In genomic region chr5:74684900-74685851, GRCh38 we compare ENCODE assay signal across 8 cellular contexts. TPM values are rescaled to one million over a fixed set of nuclear protein-coding genes. Genes with fewer than 3 reads are reported as not detected.
DNase-seq lines count a peak whose midpoint lies in the region; ATAC-seq, FAIRE-seq and TF ChIP-seq lines count a peak whose summit lies in the region.

Gene HEXB, plus strand, starts transcription at chr5:74685233. Its CDS starts 28 bp downstream, at chr5:74685261.

- FAIRE-seq in H1 (lab: Jason Lieb, UNC), result no peak

- H3K27me3 ChIP-seq in CD4-positive, CD25-positive, alpha-beta regulatory T cell (ENCODE audit: control insufficient read depth, insufficient read depth, low read length), result peaks cover 2% of the 10 kb centered on the region
- H3K27me3 ChIP-seq in H1 (replicated peaks in 1 of 4; ENCODE audit: control insufficient read depth in 3 of 4, extremely low read depth in 1 of 4, insufficient read depth in 3 of 4, low read length in 3 of 4), result peaks cover 0 to 2% (median 0%) of the 10 kb centered on the region in 4 experiments; a peak in 1 of 7 replicates
- no peaks in the 10 kb centered on the region for H3K27me3 ChIP-seq in mesenchymal stem cell (ENCODE audit: control insufficient read depth in 1 of 2, insufficient read depth in 1 of 2, low read length in 2 of 2)

- no peaks in the 10 kb centered on the region for H3K9me3 Mint-ChIP-seq in CD4-positive, CD25-positive, alpha-beta regulatory T cell

- peak within 1 kb of the TSS; percentile 83 to 87 (median 87) for H3K27ac Mint-ChIP-seq in CD4-positive, CD25-positive, alpha-beta regulatory T cell

- peak; percentile 90 to 94 for ATAC-seq in CD4-positive, CD25-positive, alpha-beta regulatory T cell (ENCODE audit: low read depth in 2 of 2)
- peak; percentile 50 for ATAC-seq in HG03378 (IDR thresholded peaks at IDR 0.05; ENCODE audit: unreplicated experiment)

- peak in 2 of 3 experiments; percentile 8 to 24; a peak in 2 of 4 replicates for TF ChIP-seq CTCF in H1 (IDR thresholded peaks at IDR 0.05; ENCODE audit: control extremely low read depth in 1 of 3, insufficient read depth in 1 of 3, low read depth in 1 of 3, low read length in 3 of 3)

- no peak within 1 kb of the TSS for H2BK20ac ChIP-seq in H1 (ENCODE audit: low read length)

- 13% methylated on average over 51 of the region's 78 CpGs; no CpG with 5 or more reads in 1 of the 2 experiments for WGBS in H1 (ENCODE audit: extremely low coverage in 1 of 2, insufficient coverage in 1 of 2, insufficient read length in 1 of 2, insufficient replicate concordance in 2 of 2, low coverage in 1 of 2, low lambda C conversion rate in 2 of 2, missing lambda C conversion rate in 1 of 2), 2 experiments
- 14% methylated on average over 42 of the region's 78 CpGs for WGBS in mesenchymal stem cell

- H2BK5ac ChIP-seq in H1 (ENCODE audit: low read depth, low read length), result peak within 1 kb of the TSS; percentile 80; the same call in 1 of the 2 replicates
- peak within 1 kb of the TSS; percentile 89 for H2BK5ac ChIP-seq in mesenchymal stem cell (ENCODE audit: low read depth, low read length, poor library complexity, severe bottlenecking)

- H2AFZ ChIP-seq in H1 (ENCODE audit: low read length), result peak within 1 kb of the TSS; percentile 72; the same call in 1 of the 2 replicates
- peak within 1 kb of the TSS; percentile 97 for H2AFZ ChIP-seq in mesenchymal stem cell (ENCODE audit: low read depth, low read length)

- TF ChIP-seq EP300 in H1 (IDR thresholded peaks at IDR 0.05; ENCODE audit: borderline replicate concordance in 1 of 2, low read depth in 2 of 2, low read length in 2 of 2), result no peak

- H3K23ac ChIP-seq in H1 (ENCODE audit: insufficient read length), result no peak within 1 kb of the TSS
- H3K23ac ChIP-seq in mesenchymal stem cell (ENCODE audit: low read length in 2 of 2), result peak within 1 kb of the TSS; percentile 96 to 99

- TF ChIP-seq RAD21 in H1 (IDR thresholded peaks at IDR 0.05 in 1 of 2, conservative IDR thresholded peaks at IDR 0.05 in 1 of 2; ENCODE audit: low read depth in 2 of 2, low read length in 2 of 2), result peak; percentile 12 to 14; a peak in 2 of 4 replicates

- peak within 1 kb of the TSS; percentile 84 to 95 (median 89) for H3K4me3 Mint-ChIP-seq in CD4-positive, CD25-positive, alpha-beta regulatory T cell

- peak within 1 kb of the TSS; percentile 78 to 94 for H3K4me2 ChIP-seq in H1 (ENCODE audit: insufficient read depth in 1 of 2, low read depth in 2 of 2, low read length in 2 of 2)
- peak within 1 kb of the TSS; percentile 99 for H3K4me2 ChIP-seq in mesenchymal stem cell (ENCODE audit: low read length, poor library complexity, severe bottlenecking)

- CTCF ChIA-PET in H1 (lab: Charles Lee; ENCODE audit: partially characterized antibody), result interaction anchor here (1.0 to 1.2 kb wide), 3 partner anchors 9 to 771 kb away, joined by 3 to 5 read pairs (median 4); no protein-coding TSS in a partner anchor

- peaks cover 10% of the 10 kb centered on the region for H3K36me3 ChIP-seq in CD4-positive, CD25-positive, alpha-beta regulatory T cell (ENCODE audit: control insufficient read depth, insufficient read depth, low read length)
- H3K36me3 ChIP-seq in H1 (ENCODE audit: control insufficient read depth in 2 of 4, insufficient read depth in 4 of 4, low read length in 3 of 4), result peaks cover 0 to 10% (median 0%) of the 10 kb centered on the region in 4 experiments; a peak in 1 of 8 replicates
- H3K36me3 ChIP-seq in mesenchymal stem cell (ENCODE audit: control insufficient read depth in 1 of 2, insufficient read depth in 2 of 2, low read depth in 1 of 2, low read length in 2 of 2), result peaks cover under 1 to 11% of the 10 kb centered on the region in 2 experiments

- TF ChIP-seq POLR2A in GM19193 (IDR thresholded peaks at IDR 0.05; ENCODE audit: extremely low read depth, insufficient read depth, insufficient read length) (peak; percentile 77), H1 (IDR thresholded peaks at IDR 0.05; ENCODE audit: control extremely low read depth in 1 of 2, low read depth in 2 of 2, low read length in 2 of 2) (peak in 1 of 2 experiments; percentile 90; a peak in 2 of 3 replicates)

- no peak within 1 kb of the TSS for H2BK12ac ChIP-seq in H1 (ENCODE audit: low read depth, low read length)
- peak within 1 kb of the TSS; percentile 80 to 99 for H2BK12ac ChIP-seq in mesenchymal stem cell (ENCODE audit: low read length in 2 of 2)

- H3K56ac ChIP-seq in H1 (replicated peaks; ENCODE audit: insufficient read length, low read depth, low read length), result peak within 1 kb of the TSS; percentile 73

- POLR2A ChIA-PET in H1 (lab: Charles Lee; ENCODE audit: partially characterized antibody), result interaction anchor here (0.6 to 1.5 kb wide), 9 partner anchors 9 to 371 kb away, joined by 3 to 6 read pairs (median 3); partner anchors contain the start of gene ENC1

- H3K4ac ChIP-seq in H1 (replicated peaks; ENCODE audit: insufficient read length, low read depth, low read length), result peak within 1 kb of the TSS; percentile 65
- peak within 1 kb of the TSS; percentile 87 to 98 for H3K4ac ChIP-seq in mesenchymal stem cell (ENCODE audit: low read depth in 1 of 2, low read length in 2 of 2)

- H4K5ac ChIP-seq in H1 (ENCODE audit: insufficient read length, low read depth, low read length), result peak within 1 kb of the TSS; percentile 61

- H3K27ac ChIP-seq in CD4-positive, CD25-positive, alpha-beta regulatory T cell (ENCODE audit: insufficient read depth, low read length, poor library complexity, severe bottlenecking), result peak within 1 kb of the TSS; percentile 69
- H3K27ac ChIP-seq in H1 (ENCODE audit: low read depth, low read length) (peak within 1 kb of the TSS; percentile 67; the same call in 1 of the 2 replicates), mesenchymal stem cell (ENCODE audit: low read length, poor library complexity, severe bottlenecking) (no peak within 1 kb of the TSS)

- H3K9me3 ChIP-seq in CD4-positive, CD25-positive, alpha-beta regulatory T cell (ENCODE audit: control insufficient read depth in 2 of 2, low read length in 2 of 2), result no peaks in the 10 kb centered on the region
- no peaks in the 10 kb centered on the region for H3K9me3 ChIP-seq in H1 (ENCODE audit: insufficient read depth in 2 of 2, low read depth in 1 of 2, low read length in 1 of 2)
- H3K9me3 ChIP-seq in mesenchymal stem cell (ENCODE audit: control insufficient read depth, low read length), result no peaks in the 10 kb centered on the region

- no peak within 1 kb of the TSS for H2BK120ac ChIP-seq in H1 (replicated peaks; ENCODE audit: low read depth, low read length)
- peak within 1 kb of the TSS; percentile 61 for H2BK120ac ChIP-seq in mesenchymal stem cell (ENCODE audit: low read depth, low read length)

- peak within 1 kb of the TSS; percentile 55 for H3K18ac ChIP-seq in H1 (ENCODE audit: extremely low read depth, low read length)
- H3K18ac ChIP-seq in mesenchymal stem cell (ENCODE audit: low read depth in 1 of 2, low read length in 2 of 2), result peak within 1 kb of the TSS; percentile 100

- peak; percentile 69 to 87 (median 71) for DNase-seq in CD4-positive, CD25-positive, alpha-beta regulatory T cell
- DNase-seq in NOMO-1 (lab: John Stamatoyannopoulos, UW; ENCODE audit: unreplicated experiment in 2 of 2) (peak; percentile 73 to 79), H1 (ENCODE audit: low read depth in 1 of 2, low spot score in 2 of 2) (peak; percentile 51 to 93), mesenchymal stem cell (peak; percentile 85)
- peak; percentile 64 to 72 (median 67) for DNase-seq in activated CD8-positive, alpha-beta memory T cell treated with anti-CD3 and anti-CD28 coated beads for 48 hours (ENCODE audit: low read depth in 2 of 3, low spot score in 2 of 3)
- peak; percentile 71 for DNase-seq in stimulated activated CD8-positive, alpha-beta memory T cell treated with anti-CD3 and anti-CD28 coated beads, Interleukin-12 subunit alpha, Interleukin-12 subunit beta, amount 100 ng/mL, for 24 hours (ENCODE audit: extremely low read depth)

- H4K91ac ChIP-seq in H1 (replicated peaks; ENCODE audit: insufficient read length, low read length), result peak within 1 kb of the TSS; percentile 94
- H4K91ac ChIP-seq in mesenchymal stem cell (ENCODE audit: low read length), result peak within 1 kb of the TSS; percentile 98

- peaks cover 12% of the 10 kb centered on the region for H3K36me3 Mint-ChIP-seq in CD4-positive, CD25-positive, alpha-beta regulatory T cell

- peaks cover 4% of the 10 kb centered on the region; the same call in 1 of the 2 replicates for H3K23me2 ChIP-seq in H1 (ENCODE audit: low read depth, low read length)

- H2AK5ac ChIP-seq in H1 (ENCODE audit: low read depth, low read length) (no peak within 1 kb of the TSS), mesenchymal stem cell (ENCODE audit: low read length, severe bottlenecking) (peak within 1 kb of the TSS; percentile 31)

- no peak within 1 kb of the TSS for H3K14ac ChIP-seq in H1 (ENCODE audit: insufficient read length)
- peak within 1 kb of the TSS; percentile 89 to 100 for H3K14ac ChIP-seq in mesenchymal stem cell (ENCODE audit: low read length in 2 of 2)

- peaks cover 22 to 37% (median 29%) of the 10 kb centered on the region in 4 donors for H3K4me1 Mint-ChIP-seq in CD4-positive, CD25-positive, alpha-beta regulatory T cell

- peak within 1 kb of the TSS; percentile 90 for H3K4me3 ChIP-seq in CD4-positive, CD25-positive, alpha-beta regulatory T cell (ENCODE audit: low read depth, low read length)
- H3K4me3 ChIP-seq in H1 (ENCODE audit: extremely low read depth in 1 of 4, insufficient read depth in 2 of 4, low read depth in 3 of 4, low read length in 4 of 4), result peak within 1 kb of the TSS; percentile 68 to 87 (median 76)
- peak within 1 kb of the TSS; percentile 95 to 99 for H3K4me3 ChIP-seq in mesenchymal stem cell (ENCODE audit: insufficient read depth in 1 of 2, low read depth in 1 of 2, low read length in 2 of 2)

- H3K4me1 ChIP-seq in CD4-positive, CD25-positive, alpha-beta regulatory T cell (ENCODE audit: control insufficient read depth, insufficient read depth, low read length, poor library complexity, severe bottlenecking), result peaks cover 22% of the 10 kb centered on the region
- peaks cover 0 to 4% (median 2%) of the 10 kb centered on the region in 4 experiments; a peak in 4 of 7 replicates for H3K4me1 ChIP-seq in H1 (replicated peaks in 1 of 4; ENCODE audit: control insufficient read depth in 3 of 4, insufficient read depth in 4 of 4, low read length in 3 of 4)
- H3K4me1 ChIP-seq in mesenchymal stem cell (ENCODE audit: control insufficient read depth, insufficient read depth, low read depth, low read length), result peaks cover 17% of the 10 kb centered on the region

- H3K79me1 ChIP-seq in H1 (ENCODE audit: low read depth, low read length), result no peaks in the 10 kb centered on the region
- peaks cover 13% of the 10 kb centered on the region for H3K79me1 ChIP-seq in mesenchymal stem cell (replicated peaks; ENCODE audit: low read length, poor library complexity, severe bottlenecking)

- H2BK15ac ChIP-seq in H1 (ENCODE audit: low read length) (no peak within 1 kb of the TSS; the same call in 1 of the 2 replicates), mesenchymal stem cell (ENCODE audit: low read depth, poor library complexity, severe bottlenecking) (peak within 1 kb of the TSS; percentile 99)

- H4K8ac ChIP-seq in H1 (ENCODE audit: extremely low read depth, insufficient read depth, low read length) (peak within 1 kb of the TSS; percentile 92), mesenchymal stem cell (ENCODE audit: low read length) (peak within 1 kb of the TSS; percentile 98)

- H4K20me1 ChIP-seq in H1 (replicated peaks in 1 of 2; ENCODE audit: control insufficient read depth in 1 of 2, insufficient read depth in 2 of 2, low read length in 2 of 2), result peaks cover 0 to 8% of the 10 kb centered on the region in 2 experiments

- 0 out of 4 replicates have a peak, but pooled peaks cover 0 to 2% of the 10 kb centered on the region in 2 experiments for H3K79me2 ChIP-seq in H1 (ENCODE audit: control insufficient read depth in 1 of 2, insufficient read depth in 2 of 2, low read length in 2 of 2)

- H3K27me3 Mint-ChIP-seq in CD4-positive, CD25-positive, alpha-beta regulatory T cell, result peaks cover 24% of the 10 kb centered on the region

- peak within 1 kb of the TSS; percentile 5 to 87 (median 81) for H3K9ac ChIP-seq in H1 (replicated peaks in 1 of 4; ENCODE audit: extremely low read depth in 1 of 4, low read depth in 3 of 4, low read length in 3 of 4)
- peak within 1 kb of the TSS; percentile 93 for H3K9ac ChIP-seq in mesenchymal stem cell (ENCODE audit: low read length)

RNA-seq across cellular contexts. Expression of gene HEXB, which starts in this region (rescaled TPM):
- 41.9 TPM for total RNA-seq in CD4-positive, CD25-positive, alpha-beta regulatory T cell
- 100 to 1,000 TPM; 102 to 128 (median 120) TPM for polyA plus RNA-seq in CD4-positive, CD25-positive, alpha-beta regulatory T cell
- 69.2 and 73.4 TPM in 2 replicates for total RNA-seq in H1 (2021; fragmentation: NEBNext Ultra II Directional; extraction: Animal tissue kit (Norgen Biotek cat#: 25700))
- 38.1 and 39.7 TPM in 2 replicates for polyA plus RNA-seq in H1 (2011; rRNA removed)
- 55.6 TPM for polyA plus RNA-seq in H1 (2011; cell fraction: cytosol; rRNA removed)
- polyA plus RNA-seq in H1 (2011; cell fraction: nucleus; rRNA removed), result 42.6 TPM
- 55.2 to 73.8 TPM (median 57.7 TPM) in 4 replicates for polyA plus RNA-seq in H1 (2012, experiment 1 of 2)
- polyA plus RNA-seq in H1 (2012, experiment 2 of 2), result 10.1 TPM
- 84.9 TPM for polyA plus RNA-seq in H1 (2013, experiment 1 of 2)
- polyA plus RNA-seq in H1 (2013, experiment 2 of 2), result 93.4 TPM
- polyA minus RNA-seq in H1 (2011; rRNA and poly(A)+ RNA removed), result 23.6 and 32.0 TPM in 2 replicates
- polyA minus RNA-seq in H1 (2011; cell fraction: cytosol; rRNA and poly(A)+ RNA removed), result 18.1 TPM
- 34.0 TPM for polyA minus RNA-seq in H1 (2011; cell fraction: nucleus; rRNA and poly(A)+ RNA removed)
- polyA plus RNA-seq in mesenchymal stem cell (2013, experiment 1 of 2), result 276 TPM
- 273 TPM for polyA plus RNA-seq in mesenchymal stem cell (2013, experiment 2 of 2)
